18 cellular contexts compared by ENCODE assay signal in genomic region chr1:2018217-2019161, GRCh38. TPM values are rescaled to one million over a fixed set of nuclear protein-coding genes. Genes with fewer than 3 reads are reported as not detected.
DNase-seq lines count a peak whose midpoint lies in the region; ATAC-seq and TF ChIP-seq lines count a peak whose summit lies in the region.
"Had no signal": no experiment of that assay in that cellular context is flagged by ENCODE, and none has a peak within 500 bp of the region (broad histone marks: within the 10 kb centered on the region; RNA-seq: fewer than 3 reads in every experiment).

No MANE protein-coding gene starts in this region.

- H3K36me3 ChIP-seq in HUES64 (ENCODE audit: insufficient read depth, low read length) (no peaks in the 10 kb centered on the region), endodermal cell (ENCODE audit: control insufficient read depth, insufficient read depth, low read length) (no peaks in the 10 kb centered on the region), neural progenitor cell (no peaks in the 10 kb centered on the region)

- H3K4me3 Mint-ChIP-seq in activated CD4-positive, alpha-beta T cell treated with anti-CD3 and anti-CD28 coated beads, Interleukin-2, amount 10 ng/mL, durations not matched to agents 24 days and 14 days: peak overlapping the region; percentile 66
- H3K4me3 Mint-ChIP-seq in endodermal cell (peak overlapping the region; percentile 49), neural progenitor cell (peak overlapping the region; percentile 86)
- H3K4me3 Mint-ChIP-seq: activated CD4-positive, alpha-beta T cell treated with anti-CD3 and anti-CD28 coated beads, Interleukin-2, amount 10 ng/mL, durations not matched to agents 7 days and 5 days had no signal

- no peaks in the 10 kb centered on the region for H3K79me2 ChIP-seq in neural progenitor cell (ENCODE audit: low read depth)

- H3K4me1 ChIP-seq in HUES64 (ENCODE audit: insufficient read depth, low read length): peaks cover 4% of the 10 kb centered on the region
- H3K4me1 ChIP-seq in endodermal cell (ENCODE audit: control insufficient read depth, insufficient read depth, low read length): no peaks in the 10 kb centered on the region
- H3K4me1 ChIP-seq in neural progenitor cell: peaks cover 9% of the 10 kb centered on the region

- ATAC-seq in GM18505 (IDR thresholded peaks at IDR 0.05; ENCODE audit: unreplicated experiment): no peak

- H3K27me3 ChIP-seq in HUES64 (ENCODE audit: insufficient read depth, low read length): peaks cover 34% of the 10 kb centered on the region
- H3K27me3 ChIP-seq in endodermal cell (ENCODE audit: control insufficient read depth, insufficient read depth, low read length, poor library complexity, severe bottlenecking): peaks cover 50% of the 10 kb centered on the region
- peaks cover 81% of the 10 kb centered on the region for H3K27me3 ChIP-seq in neural progenitor cell

- no peaks in the 10 kb centered on the region for H3K9me3 ChIP-seq in HUES64 (ENCODE audit: insufficient read depth, low read depth, low read length)
- no peaks in the 10 kb centered on the region for H3K9me3 ChIP-seq in endodermal cell (ENCODE audit: control insufficient read depth, low read length)
- H3K9me3 ChIP-seq in neural progenitor cell (ENCODE audit: low read depth): no peaks in the 10 kb centered on the region

- WGBS in HUES64: 21% methylated on average over 45 of the region's 48 CpGs
- 32 to 45% methylated on average over 21 to 47 of the region's 48 CpGs for WGBS in endodermal cell (ENCODE audit: insufficient coverage in 1 of 2, insufficient read length in 1 of 2), 2 experiments

- TF ChIP-seq CTCF in endodermal cell (conservative IDR thresholded peaks at IDR 0.05) (no peak), neural progenitor cell (IDR thresholded peaks at IDR 0.05) (no peak)

- H3F3A ChIP-seq in neural progenitor cell (ENCODE audit: low read depth): peaks cover 14% of the 10 kb centered on the region

- intact Hi-C loops in activated CD4-positive, alpha-beta T cell treated with anti-CD3 and anti-CD28 coated beads, Interleukin-2, amount 10 ng/mL, durations not matched to agents 24 days and 14 days (cut with micrococcal nuclease): no loop called here

- H3K27me3 Mint-ChIP-seq in activated CD4-positive, alpha-beta T cell treated with anti-CD3 and anti-CD28 coated beads, Interleukin-2, amount 10 ng/mL, durations not matched to agents 24 days and 14 days: peaks cover 51% of the 10 kb centered on the region
- H3K27me3 Mint-ChIP-seq in endodermal cell (ENCODE audit: insufficient read depth) (peaks cover 42% of the 10 kb centered on the region), neural progenitor cell (ENCODE audit: insufficient read depth, low read depth) (peaks cover 33% of the 10 kb centered on the region)

- DNase-seq in activated CD4-positive, alpha-beta T cell treated with anti-CD3 and anti-CD28 coated beads, Interleukin-2, amount 10 ng/mL, durations not matched to agents 24 days and 14 days: no peak
- no peak for DNase-seq in activated CD4-positive, alpha-beta T cell treated with anti-CD3 and anti-CD28 coated beads, Interleukin-2, amount 50 U/mL, for 4 hours
- DNase-seq in endodermal cell (peak; percentile 64), neural progenitor cell (ENCODE audit: low spot score) (peak; percentile 30), superior temporal gyrus (ENCODE audit: extremely low spot score) (no peak)
- no peak for DNase-seq in effector CD4-positive, alpha-beta T cell
- DNase-seq: activated CD4-positive, alpha-beta T cell treated with anti-CD3 and anti-CD28 coated beads, Interleukin-2, amount 10 ng/mL, durations not matched to agents 7 days and 5 days; central memory CD4-positive, alpha-beta T cell; GDM1; GOT3; left colon; NCI-H1694 had no signal

- H3K27ac ChIP-seq in HUES64 (ENCODE audit: low read depth, low read length) (no peak overlapping the region), endodermal cell (ENCODE audit: low read depth, low read length) (no peak overlapping the region), neural progenitor cell (no peak overlapping the region)
- H3K27ac ChIP-seq: epithelial cell of prostate had no signal

- H2AFZ ChIP-seq in neural progenitor cell (replicated peaks): no peak overlapping the region

- H4K20me1 ChIP-seq in neural progenitor cell (ENCODE audit: low read depth): peaks cover 27% of the 10 kb centered on the region

- no peak overlapping the region for H3K27ac Mint-ChIP-seq in activated CD4-positive, alpha-beta T cell treated with anti-CD3 and anti-CD28 coated beads, Interleukin-2, amount 10 ng/mL, durations not matched to agents 24 days and 14 days
- H3K27ac Mint-ChIP-seq in endodermal cell (no peak overlapping the region), neural progenitor cell (peak overlapping the region; percentile 69)

- H3K4me3 ChIP-seq in HUES64 (ENCODE audit: low read length): peak overlapping the region; percentile 49
- no peak overlapping the region for H3K4me3 ChIP-seq in endodermal cell (ENCODE audit: low read length)
- peak overlapping the region; percentile 13 for H3K4me3 ChIP-seq in neural progenitor cell

- H3K36me3 Mint-ChIP-seq in activated CD4-positive, alpha-beta T cell treated with anti-CD3 and anti-CD28 coated beads, Interleukin-2, amount 10 ng/mL, durations not matched to agents 24 days and 14 days (ENCODE audit: low read depth): no peaks in the 10 kb centered on the region
- H3K36me3 Mint-ChIP-seq in endodermal cell (ENCODE audit: low read depth) (no peaks in the 10 kb centered on the region), neural progenitor cell (peaks cover 3% of the 10 kb centered on the region)

- H3K9me3 Mint-ChIP-seq in activated CD4-positive, alpha-beta T cell treated with anti-CD3 and anti-CD28 coated beads, Interleukin-2, amount 10 ng/mL, durations not matched to agents 24 days and 14 days: no peaks in the 10 kb centered on the region
- H3K9me3 Mint-ChIP-seq in endodermal cell (no peaks in the 10 kb centered on the region), neural progenitor cell (peaks cover 2% of the 10 kb centered on the region)
- H3K9me3 Mint-ChIP-seq: activated CD4-positive, alpha-beta T cell treated with anti-CD3 and anti-CD28 coated beads, Interleukin-2, amount 10 ng/mL, durations not matched to agents 7 days and 5 days had no signal

- H3K9ac ChIP-seq in HUES64 (ENCODE audit: low read depth, low read length): no peak overlapping the region
- no peak overlapping the region for H3K9ac ChIP-seq in endodermal cell (ENCODE audit: extremely low read depth, low read length, poor library complexity, severe bottlenecking)
- no peak overlapping the region for H3K9ac ChIP-seq in neural progenitor cell

- no peak for TF ChIP-seq POLR2A in GM18505 (IDR thresholded peaks at IDR 0.05; ENCODE audit: borderline replicate concordance, extremely low read depth, insufficient read depth, insufficient read length)

- peak overlapping the region; percentile 64 for H3K4me2 ChIP-seq in neural progenitor cell

- peaks cover 2% of the 10 kb centered on the region for H3K4me1 Mint-ChIP-seq in activated CD4-positive, alpha-beta T cell treated with anti-CD3 and anti-CD28 coated beads, Interleukin-2, amount 10 ng/mL, durations not matched to agents 24 days and 14 days
- H3K4me1 Mint-ChIP-seq in endodermal cell (no peaks in the 10 kb centered on the region), neural progenitor cell (peaks cover 15% of the 10 kb centered on the region)

RNA-seq across cellular contexts. Expression of gene GABRD, which starts 0.7 kb away (rescaled TPM):
- not detected in 2 replicates for total RNA-seq in activated CD4-positive, alpha-beta T cell treated with anti-CD3 and anti-CD28 coated beads, Interleukin-2, amount 10 ng/mL, durations not matched to agents 24 days and 14 days
- polyA plus RNA-seq in HUES64 (2013, experiment 1 of 2): 1.2 TPM
- polyA plus RNA-seq in HUES64 (2013, experiment 2 of 2): 2.0 TPM
- total RNA-seq in endodermal cell (not detected), neural progenitor cell (ENCODE audit: low replicate concordance) (0.31 and 0.45 TPM in 2 replicates)
- 1.1 TPM for polyA plus RNA-seq in endodermal cell (2013, experiment 1 of 2)
- polyA plus RNA-seq in endodermal cell (2013, experiment 2 of 2): 1.2 TPM
- total RNA-seq: activated CD4-positive, alpha-beta T cell treated with anti-CD3 and anti-CD28 coated beads, Interleukin-2, amount 10 ng/mL, durations not matched to agents 7 days and 5 days; left colon; LHCN-M2; RPMI7951 had no signal

RNA-seq across cellular contexts. Expression of gene CFAP74, which starts 14.9 kb away (rescaled TPM):
- total RNA-seq in activated CD4-positive, alpha-beta T cell treated with anti-CD3 and anti-CD28 coated beads, Interleukin-2, amount 10 ng/mL, durations not matched to agents 24 days and 14 days: not detected in 2 replicates
- polyA plus RNA-seq in HUES64 (2013, experiment 1 of 2): 0.05 TPM
- polyA plus RNA-seq in HUES64 (2013, experiment 2 of 2): 0.51 TPM
- total RNA-seq in endodermal cell (under 1 TPM; 0.58 to 0.75 TPM), neural progenitor cell (ENCODE audit: low replicate concordance) (0.19 TPM in 1 of 2 replicates, not detected in the other)
- polyA plus RNA-seq in endodermal cell (2013, experiment 1 of 2): 1.4 TPM
- 0.79 TPM for polyA plus RNA-seq in endodermal cell (2013, experiment 2 of 2)
- total RNA-seq: A172; activated CD4-positive, alpha-beta T cell treated with anti-CD3 and anti-CD28 coated beads, Interleukin-2, amount 10 ng/mL, durations not matched to agents 7 days and 5 days; left colon; LHCN-M2; RPMI7951 had no signal

RNA-seq across cellular contexts. Expression of gene PRKCZ, which starts 31.7 kb away (rescaled TPM):
- 2.5 and 3.0 TPM in 2 replicates for total RNA-seq in activated CD4-positive, alpha-beta T cell treated with anti-CD3 and anti-CD28 coated beads, Interleukin-2, amount 10 ng/mL, durations not matched to agents 24 days and 14 days
- 19.7 TPM for polyA plus RNA-seq in HUES64 (2013, experiment 1 of 2)
- 19.4 TPM for polyA plus RNA-seq in HUES64 (2013, experiment 2 of 2)
- total RNA-seq in endodermal cell (10 to 100 TPM; 49.9 to 68.5 TPM), neural progenitor cell (ENCODE audit: low replicate concordance) (33.4 and 47.2 TPM in 2 replicates)
- 18.0 TPM for polyA plus RNA-seq in endodermal cell (2013, experiment 1 of 2)
- polyA plus RNA-seq in endodermal cell (2013, experiment 2 of 2): 17.8 TPM

Comparison
In these comparisons a context has a peak if more than half of its experiments do, and no peak if none do; other contexts are left out.
1. DNase-seq: peak in endodermal cell (single experiment) and neural progenitor cell (single experiment); none in activated CD4-positive, alpha-beta T cell treated with anti-CD3 and anti-CD28 coated beads, Interleukin-2, amount 10 ng/mL, durations not matched to agents 24 days and 14 days (single experiment), activated CD4-positive, alpha-beta T cell treated with anti-CD3 and anti-CD28 coated beads, Interleukin-2, amount 50 U/mL, for 4 hours (0 of 2), effector CD4-positive, alpha-beta T cell (single experiment) and superior temporal gyrus (single experiment).
2. Peak in every context shown above with its lines, with median percentiles within 50 percentile points of each other: H3K4me3 Mint-ChIP-seq.